In genomic region chr16:30743690-30744089, GRCh38 we compare ENCODE assay signal across 21 cellular contexts. TPM values are rescaled to one million over a fixed set of nuclear protein-coding genes. Genes with fewer than 3 reads are reported as not detected.
DNase-seq lines count a peak whose midpoint lies in the region; ATAC-seq and TF ChIP-seq lines count a peak whose summit lies in the region.
"Had no signal": no experiment of that assay in that cellular context is flagged by ENCODE, and none has a peak within 500 bp of the region (broad histone marks: within the 10 kb centered on the region; RNA-seq: fewer than 3 reads in every experiment).

No MANE protein-coding gene starts in this region.

- no peak overlapping the region for H3K4me3 ChIP-seq in esophagus muscularis mucosa
- H3K4me3 ChIP-seq in psoas muscle: no peak overlapping the region
- no peak overlapping the region for H3K4me3 ChIP-seq in naive thymus-derived CD4-positive, alpha-beta T cell (ENCODE audit: low read length)
- H3K4me3 ChIP-seq: dorsolateral prefrontal cortex, lung, PC-9, SK-N-MC had no signal

- WGBS in esophagus muscularis mucosa: 92% methylated on average over 9 of the region's 13 CpGs
- WGBS in psoas muscle, 3 donors: 61 to 85% (median 75%) methylated on average over 13 of the region's 13 CpGs

- DNase-seq in stimulated activated naive CD8-positive, alpha-beta T cell treated with anti-CD3 and anti-CD28 coated beads, Interleukin-15, Interleukin-2, amounts not matched to agents 100 U/mL and 50 U/mL, for 24 hours: no peak
- DNase-seq in esophagus muscularis mucosa (ENCODE audit: extremely low spot score) (no peak), psoas muscle (peak; percentile 56 to 79), NCI-H774 (lab: John Stamatoyannopoulos, UW) (no peak)
- no peak for DNase-seq in effector memory CD8-positive, alpha-beta T cell
- DNase-seq in naive thymus-derived CD4-positive, alpha-beta T cell: no peak
- DNase-seq: activated naive CD4-positive, alpha-beta T cell treated with anti-CD3 and anti-CD28 coated beads, Interleukin-2, amount 50 U/mL, for 16 hours; CD8-positive, alpha-beta T cell; DMS79 treated with DMSO at 0.1 percent for 48 hours; dorsolateral prefrontal cortex; head of caudate nucleus; immature natural killer cell; Kasumi-1; NCI-H2171; PC-9; posterior cingulate gyrus had no signal

- H3K9me3 Mint-ChIP-seq in stimulated activated naive CD8-positive, alpha-beta T cell treated with anti-CD3 and anti-CD28 coated beads, Interleukin-15, Interleukin-2, amounts not matched to agents 100 ng/mL and 50 ng/mL, for 24 hours: no peaks in the 10 kb centered on the region
- H3K9me3 Mint-ChIP-seq in effector memory CD8-positive, alpha-beta T cell: no peaks in the 10 kb centered on the region
- peaks cover 0 to 3% (median 0%) of the 10 kb centered on the region in 11 donors for H3K9me3 Mint-ChIP-seq in naive thymus-derived CD4-positive, alpha-beta T cell
- H3K9me3 Mint-ChIP-seq: CD8-positive, alpha-beta T cell; immature natural killer cell; stimulated activated memory B cell treated with anti-CD40 and anti-IgM and Interleukin-4, amounts not matched to agents 10 μg/mL and 1 μg/mL and 100 μg/mL, for 72 hours had no signal

- no peaks in the 10 kb centered on the region for H3K9me3 ChIP-seq in esophagus muscularis mucosa
- H3K9me3 ChIP-seq in psoas muscle: no peaks in the 10 kb centered on the region
- H3K9me3 ChIP-seq in naive thymus-derived CD4-positive, alpha-beta T cell (ENCODE audit: control insufficient read depth in 2 of 3, low read length in 3 of 3): no peaks in the 10 kb centered on the region

- peaks cover 36% of the 10 kb centered on the region for H3K36me3 Mint-ChIP-seq in stimulated activated naive CD8-positive, alpha-beta T cell treated with anti-CD3 and anti-CD28 coated beads, Interleukin-15, Interleukin-2, amounts not matched to agents 100 ng/mL and 50 ng/mL, for 24 hours (ENCODE audit: low read depth)
- H3K36me3 Mint-ChIP-seq in effector memory CD8-positive, alpha-beta T cell (ENCODE audit: insufficient read depth): peaks cover 23% of the 10 kb centered on the region
- peaks cover 0 to 20% (median 14%) of the 10 kb centered on the region in 5 donors for H3K36me3 Mint-ChIP-seq in naive thymus-derived CD4-positive, alpha-beta T cell

- intact Hi-C loops in esophagus muscularis mucosa (cut with DNase I): no loop called here
- intact Hi-C loops in psoas muscle (cut with DNase I): loop anchor here (5.0 kb wide), 2 partner anchors 36 to 41 kb away; no protein-coding TSS in a partner anchor
- intact Hi-C loops in naive thymus-derived CD4-positive, alpha-beta T cell (cut with micrococcal nuclease): no loop called here

- H3K36me3 ChIP-seq in esophagus muscularis mucosa: peaks cover 10 to 42% (median 33%) of the 10 kb centered on the region in 4 donors
- peaks cover 4 to 56% of the 10 kb centered on the region in 2 donors for H3K36me3 ChIP-seq in psoas muscle (ENCODE audit: insufficient read depth in 1 of 2, low read depth in 1 of 2)
- peaks cover 0 to 35% (median 0%) of the 10 kb centered on the region in 3 experiments for H3K36me3 ChIP-seq in naive thymus-derived CD4-positive, alpha-beta T cell (ENCODE audit: control insufficient read depth in 2 of 3, insufficient read depth in 3 of 3, low read length in 3 of 3)

- H3K27ac Mint-ChIP-seq in stimulated activated naive CD8-positive, alpha-beta T cell treated with anti-CD3 and anti-CD28 coated beads, Interleukin-15, Interleukin-2, amounts not matched to agents 100 ng/mL and 50 ng/mL, for 24 hours: peak overlapping the region; percentile 61
- peak overlapping the region in 1 of 2 donors; percentile 47 for H3K27ac Mint-ChIP-seq in effector memory CD8-positive, alpha-beta T cell
- peak overlapping the region in 2 of 9 donors; percentile 39 to 63 for H3K27ac Mint-ChIP-seq in naive thymus-derived CD4-positive, alpha-beta T cell
- H3K27ac Mint-ChIP-seq: CD8-positive, alpha-beta T cell; stimulated activated memory B cell treated with anti-CD40 and anti-IgM and Interleukin-4, amounts not matched to agents 10 μg/mL and 1 μg/mL and 100 μg/mL, for 72 hours had no signal

- peaks cover 20% of the 10 kb centered on the region for H3K4me1 Mint-ChIP-seq in stimulated activated naive CD8-positive, alpha-beta T cell treated with anti-CD3 and anti-CD28 coated beads, Interleukin-15, Interleukin-2, amounts not matched to agents 100 ng/mL and 50 ng/mL, for 24 hours (ENCODE audit: low read depth)
- peaks cover 19 to 20% of the 10 kb centered on the region in 2 donors for H3K4me1 Mint-ChIP-seq in effector memory CD8-positive, alpha-beta T cell (ENCODE audit: low read depth in 2 of 2)
- H3K4me1 Mint-ChIP-seq in naive thymus-derived CD4-positive, alpha-beta T cell: peaks cover 12 to 30% (median 18%) of the 10 kb centered on the region in 7 donors

- no peaks in the 10 kb centered on the region for H3K27me3 Mint-ChIP-seq in stimulated activated naive CD8-positive, alpha-beta T cell treated with anti-CD3 and anti-CD28 coated beads, Interleukin-15, Interleukin-2, amounts not matched to agents 100 ng/mL and 50 ng/mL, for 24 hours
- H3K27me3 Mint-ChIP-seq in effector memory CD8-positive, alpha-beta T cell: no peaks in the 10 kb centered on the region
- no peaks in the 10 kb centered on the region for H3K27me3 Mint-ChIP-seq in naive thymus-derived CD4-positive, alpha-beta T cell
- H3K27me3 Mint-ChIP-seq: stimulated activated memory B cell treated with anti-CD40 and anti-IgM and Interleukin-4, amounts not matched to agents 10 μg/mL and 1 μg/mL and 100 μg/mL, for 72 hours had no signal

- no peaks in the 10 kb centered on the region for H3K27me3 ChIP-seq in esophagus muscularis mucosa
- no peaks in the 10 kb centered on the region for H3K27me3 ChIP-seq in psoas muscle (ENCODE audit: insufficient read depth in 3 of 3, low read length in 2 of 3)
- H3K27me3 ChIP-seq in naive thymus-derived CD4-positive, alpha-beta T cell (ENCODE audit: control insufficient read depth in 2 of 2, insufficient read depth in 2 of 2, low read length in 2 of 2): no peaks in the 10 kb centered on the region
- H3K27me3 ChIP-seq: dorsolateral prefrontal cortex had no signal

- no peak for TF ChIP-seq CTCF in esophagus muscularis mucosa (IDR thresholded peaks at IDR 0.05)
- TF ChIP-seq CTCF in psoas muscle (IDR thresholded peaks at IDR 0.05): no peak

- no peak for TF ChIP-seq EP300 in esophagus muscularis mucosa (IDR thresholded peaks at IDR 0.05)

- no peak overlapping the region for H3K4me3 Mint-ChIP-seq in stimulated activated naive CD8-positive, alpha-beta T cell treated with anti-CD3 and anti-CD28 coated beads, Interleukin-15, Interleukin-2, amounts not matched to agents 100 ng/mL and 50 ng/mL, for 24 hours
- no peak overlapping the region for H3K4me3 Mint-ChIP-seq in effector memory CD8-positive, alpha-beta T cell
- H3K4me3 Mint-ChIP-seq in naive thymus-derived CD4-positive, alpha-beta T cell: no peak overlapping the region
- H3K4me3 Mint-ChIP-seq: CD8-positive, alpha-beta T cell; immature natural killer cell; stimulated activated memory B cell treated with anti-CD40 and anti-IgM and Interleukin-4, amounts not matched to agents 10 μg/mL and 1 μg/mL and 100 μg/mL, for 72 hours had no signal

- peak overlapping the region; percentile 56 to 65 (median 62) for H3K27ac ChIP-seq in esophagus muscularis mucosa (replicated peaks in 1 of 4)
- H3K27ac ChIP-seq in psoas muscle: peak overlapping the region; percentile 36
- H3K27ac ChIP-seq in naive thymus-derived CD4-positive, alpha-beta T cell (ENCODE audit: low read depth, low read length): no peak overlapping the region
- H3K27ac ChIP-seq: dorsolateral prefrontal cortex, PC-9 had no signal

- POLR2A ChIA-PET in naive thymus-derived CD4-positive, alpha-beta T cell (lab: Charles Lee): no interaction called here

- no peak for ATAC-seq in stimulated activated naive CD8-positive, alpha-beta T cell treated with anti-CD3 and anti-CD28 coated beads, Interleukin-15, Interleukin-2, amounts not matched to agents 100 U/mL and 50 U/mL, for 24 hours
- ATAC-seq in psoas muscle (no peak), GM21786 (IDR thresholded peaks at IDR 0.05; ENCODE audit: unreplicated experiment) (no peak)
- ATAC-seq in effector memory CD8-positive, alpha-beta T cell (replicated peaks): no peak
- ATAC-seq in naive thymus-derived CD4-positive, alpha-beta T cell: no peak
- ATAC-seq: CD8-positive, alpha-beta T cell; stimulated activated memory B cell treated with anti-CD40 and anti-IgM and Interleukin-4, amounts not matched to agents 10 μg/mL and 1 μg/mL and 100 μg/mL, for 72 hours had no signal

- peaks cover 27 to 47% (median 37%) of the 10 kb centered on the region in 4 donors for H3K4me1 ChIP-seq in esophagus muscularis mucosa
- no peaks in the 10 kb centered on the region for H3K4me1 ChIP-seq in psoas muscle
- H3K4me1 ChIP-seq in naive thymus-derived CD4-positive, alpha-beta T cell (ENCODE audit: control insufficient read depth in 2 of 2, insufficient read depth in 2 of 2, low read length in 2 of 2): peaks cover 0 to 6% of the 10 kb centered on the region in 2 donors

- CTCF ChIA-PET in naive thymus-derived CD4-positive, alpha-beta T cell (lab: Charles Lee): no interaction called here

- no peak for TF ChIP-seq POLR2A in esophagus muscularis mucosa (IDR thresholded peaks at IDR 0.05; ENCODE audit: low read depth)

RNA-seq across cellular contexts. Expression of gene PHKG2, which starts 4.5 kb away (rescaled TPM):
- total RNA-seq in esophagus muscularis mucosa (10 to 100 TPM; 22.4 to 25.8 (median 23.5) TPM), psoas muscle (10 to 100 TPM; 10.1 to 13.5 (median 12.9) TPM)
- 10 to 100 TPM; 13.2 to 21.3 (median 13.8) TPM for polyA plus RNA-seq in psoas muscle
- 10 to 100 TPM; 33.2 to 57.8 (median 46.7) TPM for total RNA-seq in naive thymus-derived CD4-positive, alpha-beta T cell
- polyA plus RNA-seq in naive thymus-derived CD4-positive, alpha-beta T cell: 10 to 100 TPM; 37.2 to 43.5 TPM

RNA-seq across cellular contexts. Expression of gene CFAP119, which starts 18.2 kb away (rescaled TPM):
- 1 to 10 TPM in 2 of 4 donors, under 1 TPM in 2; 0.42 to 2.9 (median 1.4) TPM for total RNA-seq in esophagus muscularis mucosa
- total RNA-seq in psoas muscle: 1 to 10 TPM in 1 of 4 donors, under 1 TPM in 3; 0.52 to 2.4 (median 0.78) TPM
- polyA plus RNA-seq in psoas muscle: 1 to 10 TPM in 1 of 3 donors, under 1 TPM in 2; 0.48 to 3.0 (median 0.63) TPM
- 1 to 10 TPM; 2.3 to 5.9 (median 2.9) TPM for total RNA-seq in naive thymus-derived CD4-positive, alpha-beta T cell
- under 1 TPM; 0.41 to 0.63 TPM for polyA plus RNA-seq in naive thymus-derived CD4-positive, alpha-beta T cell

RNA-seq across cellular contexts. Expression of gene RNF40, which starts 18.4 kb away (rescaled TPM):
- total RNA-seq in esophagus muscularis mucosa (10 to 100 TPM; 61.9 to 86.9 (median 67.0) TPM), psoas muscle (10 to 100 TPM; 26.8 to 49.1 (median 36.5) TPM)
- 10 to 100 TPM; 29.1 to 42.2 (median 33.2) TPM for polyA plus RNA-seq in psoas muscle
- total RNA-seq in naive thymus-derived CD4-positive, alpha-beta T cell: 100 to 1,000 TPM in 3 of 5 experiments, 10 to 100 TPM in 2; 68.7 to 122 (median 114) TPM
- polyA plus RNA-seq in naive thymus-derived CD4-positive, alpha-beta T cell: 10 to 100 TPM; 19.4 to 50.7 TPM

RNA-seq across cellular contexts. Expression of gene ZNF629, which starts 43.3 kb away (rescaled TPM):
- total RNA-seq in esophagus muscularis mucosa (10 to 100 TPM; 10.4 to 17.1 (median 15.4) TPM), psoas muscle (10 to 100 TPM in 3 of 4 donors, 1 to 10 TPM in 1; 5.3 to 15.9 (median 13.1) TPM)
- polyA plus RNA-seq in psoas muscle: 1 to 10 TPM; 1.5 to 7.8 (median 4.4) TPM
- 10 to 100 TPM in 1 of 5 experiments, 1 to 10 TPM in 4; 2.4 to 11.1 (median 4.2) TPM for total RNA-seq in naive thymus-derived CD4-positive, alpha-beta T cell
- 1 to 10 TPM in 1 of 2 donors, under 1 TPM in 1; 0.66 to 3.1 TPM for polyA plus RNA-seq in naive thymus-derived CD4-positive, alpha-beta T cell

RNA-seq across cellular contexts. Expression of gene SRCAP, which starts 44.7 kb away (rescaled TPM):
- 10 to 100 TPM; 31.6 to 59.3 (median 41.0) TPM for total RNA-seq in esophagus muscularis mucosa
- total RNA-seq in psoas muscle: 10 to 100 TPM; 37.8 to 50.1 (median 45.2) TPM
- polyA plus RNA-seq in psoas muscle: 10 to 100 TPM in 1 of 3 donors, 1 to 10 TPM in 2; 4.4 to 32.7 (median 4.5) TPM
- total RNA-seq in naive thymus-derived CD4-positive, alpha-beta T cell: 100 to 1,000 TPM in 2 of 5 experiments, 10 to 100 TPM in 3; 82.6 to 111 (median 97.5) TPM
- polyA plus RNA-seq in naive thymus-derived CD4-positive, alpha-beta T cell: 10 to 100 TPM; 11.8 to 40.5 TPM

Comparison
In these comparisons a context has a peak if more than half of its experiments do, and no peak if none do; other contexts are left out.
1. DNase-seq: peak in psoas muscle (2 of 2); none in stimulated activated naive CD8-positive, alpha-beta T cell treated with anti-CD3 and anti-CD28 coated beads, Interleukin-15, Interleukin-2, amounts not matched to agents 100 U/mL and 50 U/mL, for 24 hours (single experiment), esophagus muscularis mucosa (single experiment), effector memory CD8-positive, alpha-beta T cell (0 of 3), naive thymus-derived CD4-positive, alpha-beta T cell (0 of 9) and NCI-H774 (single experiment).
2. intact Hi-C loops: an anchor here in psoas muscle (5.0 kb wide); none called in esophagus muscularis mucosa and naive thymus-derived CD4-positive, alpha-beta T cell.